Comparison of ENCODE assay signal across 1 cellular context in genomic region chr9:35756743-35757526, GRCh38.
TF ChIP-seq lines count a peak whose summit lies in the region.

No MANE protein-coding gene starts in this region.

TF ChIP-seq in HepG2, 621 proteins besides CTCF, POLR2A, EP300 and RAD21 (continued from another document):
- TF ChIP-seq DBP (CRISPR knock-in tag; IDR thresholded peaks at IDR 0.05; ENCODE audit: not compliant biosample characterization): peak; percentile 41
- TF ChIP-seq ZNF501 (CRISPR knock-in tag; IDR thresholded peaks at IDR 0.05): peak; percentile 72
- no peak for TF ChIP-seq GLI4 (CRISPR knock-in tag; IDR thresholded peaks at IDR 0.05; ENCODE audit: borderline replicate concordance)
- TF ChIP-seq HDAC2 (CRISPR knock-in tag; IDR thresholded peaks at IDR 0.05): peak; percentile 10; the same call in 1 of the 2 replicates
- peak; percentile 73; the same call in 1 of the 2 replicates for TF ChIP-seq ZBTB39 (CRISPR knock-in tag; IDR thresholded peaks at IDR 0.05)
- 0 out of 2 replicates have a peak, but pooled peaks have one; percentile 34 for TF ChIP-seq JUN (CRISPR knock-in tag; IDR thresholded peaks at IDR 0.05)
- peak; percentile 81 for TF ChIP-seq IKZF5 (CRISPR knock-in tag; IDR thresholded peaks at IDR 0.05)
- TF ChIP-seq MTF2 (CRISPR knock-in tag; IDR thresholded peaks at IDR 0.05; ENCODE audit: borderline replicate concordance): 0 out of 2 replicates have a peak, but pooled peaks have one; percentile 31
- peak; percentile 57 for TF ChIP-seq ZNF639 (CRISPR knock-in tag; conservative IDR thresholded peaks at IDR 0.05)
- TF ChIP-seq ZNF414 (CRISPR knock-in tag; IDR thresholded peaks at IDR 0.05): peak; percentile 90
- no peak for TF ChIP-seq GTF2F1 (IDR thresholded peaks at IDR 0.05; ENCODE audit: low read length)
- TF ChIP-seq FOXK1 (CRISPR knock-in tag; IDR thresholded peaks at IDR 0.05; ENCODE audit: borderline replicate concordance, low read depth): no peak
- TF ChIP-seq ZFAT (CRISPR knock-in tag; conservative IDR thresholded peaks at IDR 0.05): no peak; the same call in 1 of the 2 replicates
- peak; percentile 65 for TF ChIP-seq TAF1 (CRISPR knock-in tag; IDR thresholded peaks at IDR 0.05)
- TF ChIP-seq ZNF264 (CRISPR knock-in tag; IDR thresholded peaks at IDR 0.05): peak; percentile 58; the same call in 1 of the 2 replicates
- TF ChIP-seq ZNF563 (CRISPR knock-in tag; IDR thresholded peaks at IDR 0.05): peak; percentile 63
- 0 out of 2 replicates have a peak, but pooled peaks have one; percentile 54 for TF ChIP-seq ZC3H13 (CRISPR knock-in tag; IDR thresholded peaks at IDR 0.05)
- TF ChIP-seq WIZ (CRISPR knock-in tag; IDR thresholded peaks at IDR 0.05): 0 out of 2 replicates have a peak, but pooled peaks have one; percentile 5
- TF ChIP-seq MIER3 (CRISPR knock-in tag; IDR thresholded peaks at IDR 0.05; ENCODE audit: borderline replicate concordance): no peak
- peak; percentile 68 for TF ChIP-seq ARNTL (CRISPR knock-in tag; IDR thresholded peaks at IDR 0.05)
- TF ChIP-seq ZNF674 (CRISPR knock-in tag; IDR thresholded peaks at IDR 0.05; ENCODE audit: low read depth): no peak
- TF ChIP-seq THAP8 (CRISPR knock-in tag; IDR thresholded peaks at IDR 0.05; ENCODE audit: borderline replicate concordance): peak; percentile 55; the same call in 1 of the 2 replicates
- peak; percentile 1; the same call in 1 of the 2 replicates for TF ChIP-seq NR1H2 (CRISPR knock-in tag; IDR thresholded peaks at IDR 0.05; ENCODE audit: borderline replicate concordance, low read depth)
- TF ChIP-seq ZNF766 (CRISPR knock-in tag; IDR thresholded peaks at IDR 0.05; ENCODE audit: borderline replicate concordance): peak; percentile 84; the same call in 1 of the 2 replicates
- peak; percentile 79 for TF ChIP-seq AKAP8 (CRISPR knock-in tag; IDR thresholded peaks at IDR 0.05)
- TF ChIP-seq ZNF333 (CRISPR knock-in tag; IDR thresholded peaks at IDR 0.05; ENCODE audit: borderline replicate concordance): no peak
- 0 out of 2 replicates have a peak, but pooled peaks have one; percentile 4 for TF ChIP-seq ZNF670 (CRISPR knock-in tag; IDR thresholded peaks at IDR 0.05; ENCODE audit: borderline replicate concordance)
- TF ChIP-seq RXRB (CRISPR knock-in tag; IDR thresholded peaks at IDR 0.05; ENCODE audit: borderline replicate concordance): no peak
- TF ChIP-seq E2F2 (CRISPR knock-in tag; IDR thresholded peaks at IDR 0.05; ENCODE audit: borderline replicate concordance): peak; percentile 75; the same call in 1 of the 2 replicates
- TF ChIP-seq NKX3-1 (CRISPR knock-in tag; IDR thresholded peaks at IDR 0.05): peak; percentile 83; the same call in 1 of the 2 replicates
- TF ChIP-seq MEIS1 (CRISPR knock-in tag; IDR thresholded peaks at IDR 0.05; ENCODE audit: borderline replicate concordance): peak; percentile 80
- no peak for TF ChIP-seq ZFP82 (CRISPR knock-in tag; IDR thresholded peaks at IDR 0.05; ENCODE audit: borderline replicate concordance)
- TF ChIP-seq ZNF546 (CRISPR knock-in tag; conservative IDR thresholded peaks at IDR 0.05): peak; percentile 39; the same call in 1 of the 2 replicates
- TF ChIP-seq SP1 (IDR thresholded peaks at IDR 0.05): no peak
- peak; percentile 14; the same call in 1 of the 2 replicates for TF ChIP-seq SP1 (CRISPR knock-in tag; IDR thresholded peaks at IDR 0.05)
- TF ChIP-seq ZNF878 (CRISPR knock-in tag; IDR thresholded peaks at IDR 0.05): no peak
- TF ChIP-seq FLYWCH1 (CRISPR knock-in tag; IDR thresholded peaks at IDR 0.05): 0 out of 2 replicates have a peak, but pooled peaks have one; percentile 11
- peak; percentile 11 for TF ChIP-seq BORCS8-MEF2B (CRISPR knock-in tag; IDR thresholded peaks at IDR 0.05)
- TF ChIP-seq KDM2A (CRISPR knock-in tag; IDR thresholded peaks at IDR 0.05; ENCODE audit: borderline replicate concordance, low read depth): peak; percentile 98
- TF ChIP-seq TIGD3 (CRISPR knock-in tag; IDR thresholded peaks at IDR 0.05; ENCODE audit: borderline replicate concordance): no peak
- TF ChIP-seq JDP2 (CRISPR knock-in tag; IDR thresholded peaks at IDR 0.05; ENCODE audit: borderline replicate concordance): no peak
